ENCODE assay signal across 9 cellular contexts in genomic region chr2:3728104-3729054, GRCh38. TPM values are rescaled to one million over a fixed set of nuclear protein-coding genes. Genes with fewer than 3 reads are reported as not detected.
DNase-seq lines count a peak whose midpoint lies in the region; ATAC-seq and TF ChIP-seq lines count a peak whose summit lies in the region.
"Had no signal": no experiment of that assay in that cellular context is flagged by ENCODE, and none has a peak within 500 bp of the region (broad histone marks: within the 10 kb centered on the region; RNA-seq: fewer than 3 reads in every experiment).

No MANE protein-coding gene starts in this region.

- peak; percentile 32 for TF ChIP-seq CTCF in colonic mucosa (IDR thresholded peaks at IDR 0.05)

- no peak overlapping the region for H3K4me3 ChIP-seq in colonic mucosa
- H3K4me3 ChIP-seq in mesodermal cell (ENCODE audit: extremely low read depth, insufficient read depth, low read length, poor library complexity, severe bottlenecking) = no peak overlapping the region

- no peaks in the 10 kb centered on the region for H3K4me1 ChIP-seq in colonic mucosa
- H3K4me1 ChIP-seq in mesodermal cell (ENCODE audit: control insufficient read depth, insufficient read depth, low read length, poor library complexity, severe bottlenecking) = peaks cover 8% of the 10 kb centered on the region

- no peak overlapping the region for H3K9ac ChIP-seq in colonic mucosa (ENCODE audit: low read depth in 2 of 2, low read length in 2 of 2)

- DNase-seq in DMS53 treated with DMSO at 0.1 percent for 48 hours (lab: John Stamatoyannopoulos, UW; ENCODE audit: unreplicated experiment) = peak; percentile 15
- DNase-seq in NOMO-1 treated with dmso at 0.1 percent for 144 hours (lab: John Stamatoyannopoulos, UW; ENCODE audit: unreplicated experiment) = peak; percentile 28
- no peak for DNase-seq in colonic mucosa
- no peak for DNase-seq in activated naive CD4-positive, alpha-beta T cell treated with Interleukin-2 at 50 U/mL for 16 hours

- H3K27me3 ChIP-seq in colonic mucosa = no peaks in the 10 kb centered on the region

- H3K36me3 ChIP-seq in colonic mucosa = no peaks in the 10 kb centered on the region
- no peaks in the 10 kb centered on the region for H3K36me3 ChIP-seq in mesodermal cell (ENCODE audit: control insufficient read depth, insufficient read depth, low read length)

- H3K9me3 ChIP-seq in colonic mucosa (no peaks in the 10 kb centered on the region), mesodermal cell (ENCODE audit: control insufficient read depth, low read length) (no peaks in the 10 kb centered on the region)

- ATAC-seq in HG02938 (IDR thresholded peaks at IDR 0.05; ENCODE audit: unreplicated experiment) (peak; percentile 57), GM21360 (IDR thresholded peaks at IDR 0.05; ENCODE audit: unreplicated experiment) (no peak), HG03442 (IDR thresholded peaks at IDR 0.05; ENCODE audit: unreplicated experiment) (no peak)

- 40 to 56% methylated on average over 7 to 14 of the region's 22 CpGs for WGBS in mesodermal cell (ENCODE audit: insufficient coverage in 2 of 2), 2 experiments

- intact Hi-C loops in colonic mucosa (cut with DNase I) = no loop called here

- no peak overlapping the region for H3K27ac ChIP-seq in colonic mucosa
- H3K27ac ChIP-seq in mesodermal cell (ENCODE audit: low read depth, low read length, severe bottlenecking) = peak overlapping the region; percentile 53

RNA-seq across cellular contexts. Expression of gene DCDC2C, which starts 25.0 kb away (rescaled TPM):
- not detected for total RNA-seq in colonic mucosa
- polyA plus RNA-seq in mesodermal cell (2013, experiment 1 of 2) = not detected
- not detected for polyA plus RNA-seq in mesodermal cell (2013, experiment 2 of 2)
- total RNA-seq: T-helper 2 cell treated with Interferon-gamma antibody and Interleukin-4, amounts not matched to agents 100 ng/mL and 5 ng/mL, for 36 hours had no signal

Comparison
In these comparisons a context has a peak if more than half of its experiments do, and no peak if none do; other contexts are left out.
1. DNase-seq: peak in DMS53 treated with DMSO at 0.1 percent for 48 hours (single experiment) and NOMO-1 treated with dmso at 0.1 percent for 144 hours (single experiment); none in colonic mucosa (single experiment) and activated naive CD4-positive, alpha-beta T cell treated with Interleukin-2 at 50 U/mL for 16 hours (single experiment).